Comparison of ENCODE assay signal across 15 cellular contexts in genomic region chr10:124409696-124410095, GRCh38. TPM values are rescaled to one million over a fixed set of nuclear protein-coding genes. Genes with fewer than 3 reads are reported as not detected.
DNase-seq lines count a peak whose midpoint lies in the region; ATAC-seq and TF ChIP-seq lines count a peak whose summit lies in the region.
"Had no signal": no experiment of that assay in that cellular context is flagged by ENCODE, and none has a peak within 500 bp of the region (broad histone marks: within the 10 kb centered on the region; RNA-seq: fewer than 3 reads in every experiment).

No MANE protein-coding gene starts in this region.

- H3K4me1 Mint-ChIP-seq in chondrocyte (ENCODE audit: low read depth) = peaks cover 35% of the 10 kb centered on the region
- H3K4me1 Mint-ChIP-seq: H9 had no signal

- H3K27ac Mint-ChIP-seq in chondrocyte (ENCODE audit: unreplicated experiment) = peak overlapping the region; percentile 27
- H3K27ac Mint-ChIP-seq: CD14-positive monocyte; CD4-positive, alpha-beta memory T cell; H9; IgD-negative memory B cell had no signal

- no peak for TF ChIP-seq CTCF in chondrocyte (IDR thresholded peaks at IDR 0.05)

- H3K4me3 Mint-ChIP-seq in chondrocyte (ENCODE audit: unreplicated experiment) = no peak overlapping the region
- H3K4me3 Mint-ChIP-seq: CD14-positive monocyte; CD4-positive, alpha-beta memory T cell; H9; IgD-negative memory B cell had no signal

- DNase-seq in RPMI7951 (ENCODE audit: low read depth) (peak; percentile 8), chondrocyte (ENCODE audit: low spot score) (no peak), fibroblast of peridontal ligament (ENCODE audit: extremely low read depth) (peak; percentile 33), T-helper 1 cell (no peak), NCI-H345 (lab: John Stamatoyannopoulos, UW) (no peak)
- DNase-seq: CD4-positive, alpha-beta memory T cell; DMS153; DMS79; H9 had no signal

- ATAC-seq in activated CD4-positive, CD25-positive, alpha-beta regulatory T cell treated with anti-CD3 and anti-CD28 coated beads, Interleukin-2, amount 50 U/mL, for 24 hours = no peak
- ATAC-seq: GM12878, HepG2 had no signal

- no peaks in the 10 kb centered on the region for H3K27me3 Mint-ChIP-seq in chondrocyte (ENCODE audit: low read depth)
- H3K27me3 Mint-ChIP-seq: CD4-positive, alpha-beta memory T cell; IgD-negative memory B cell had no signal

- peaks cover 33% of the 10 kb centered on the region for H3K36me3 Mint-ChIP-seq in chondrocyte (ENCODE audit: low read depth)

- no peaks in the 10 kb centered on the region for H3K9me3 Mint-ChIP-seq in chondrocyte (ENCODE audit: low read depth)
- H3K9me3 Mint-ChIP-seq: CD14-positive monocyte; CD4-positive, alpha-beta memory T cell; H9; IgD-negative memory B cell had no signal

RNA-seq across cellular contexts. Expression of gene OAT, which starts 9.0 kb away (rescaled TPM):
- 167 and 187 TPM in 2 replicates for total RNA-seq in RPMI7951 (2014; rRNA removed; shearing (Covaris generic))
- total RNA-seq in chondrocyte = 151 to 183 TPM (median 152 TPM) in 3 replicates

RNA-seq across cellular contexts. Expression of gene NKX1-2, which starts 40.1 kb away (rescaled TPM):
- not detected in 2 replicates for total RNA-seq in RPMI7951 (2014; rRNA removed; shearing (Covaris generic))
- not detected in 3 replicates for total RNA-seq in chondrocyte
- total RNA-seq: CD4-positive, alpha-beta memory T cell; Daoy; GM12878; HepG2 had no signal

RNA-seq across cellular contexts. Expression of gene LHPP, which starts 51.9 kb away (rescaled TPM):
- total RNA-seq in RPMI7951 (2014; rRNA removed; shearing (Covaris generic)) = 9.4 and 16.9 TPM in 2 replicates
- 15.3 to 21.3 TPM (median 17.0 TPM) in 3 replicates for total RNA-seq in chondrocyte

Comparison
In these comparisons a context has a peak if more than half of its experiments do, and no peak if none do; other contexts are left out.
1. DNase-seq: peak in RPMI7951 (single experiment) and fibroblast of peridontal ligament (single experiment); none in chondrocyte (single experiment), T-helper 1 cell (0 of 5) and NCI-H345 (single experiment).